Comparison of ENCODE assay signal across 19 cellular contexts in the genomic region with DNA sequence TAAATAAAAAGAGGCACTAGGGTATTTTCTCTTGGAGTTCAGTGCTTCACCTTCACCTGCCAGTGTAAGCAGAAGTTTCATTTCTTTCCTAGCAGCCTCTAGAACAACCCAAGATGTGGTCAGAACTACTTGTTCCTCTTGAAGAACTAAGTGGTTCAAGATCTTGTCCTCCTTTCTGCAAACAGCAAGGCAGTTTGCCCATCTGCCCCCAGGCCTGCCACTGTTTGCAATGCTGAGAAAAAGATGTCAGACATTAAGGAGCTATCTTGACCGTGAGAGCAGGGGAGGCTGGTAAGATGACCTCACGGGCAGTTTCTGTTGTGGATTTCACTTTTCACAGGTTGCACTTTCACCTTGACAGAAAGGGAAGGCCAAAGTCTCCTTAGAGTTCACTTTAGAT. TPM values are rescaled to one million over a fixed set of nuclear protein-coding genes. Genes with fewer than 3 reads are reported as not detected.
DNase-seq lines count a peak whose midpoint lies in the region; ATAC-seq, FAIRE-seq and TF ChIP-seq lines count a peak whose summit lies in the region.
"Had no signal": no experiment of that assay in that cellular context is flagged by ENCODE, and none has a peak within 500 bp of the region (broad histone marks: within the 10 kb centered on the region; RNA-seq: fewer than 3 reads in every experiment).

No MANE protein-coding gene starts in this region.

- no peaks in the 10 kb centered on the region for H3K4me1 ChIP-seq in upper lobe of right lung

- DNase-seq in upper lobe of right lung (no peak), urothelium cell line (ENCODE audit: low spot score) (no peak)
- DNase-seq in activated CD4-positive, CD25-positive, alpha-beta regulatory T cell treated with anti-CD3 and anti-CD28 coated beads, Interleukin-2, amount 50 U/mL, for 72 hours: no peak
- DNase-seq in stimulated activated naive CD4-positive, alpha-beta T cell treated with Interleukin-2 at 50 U/mL for 16 hours (lab: John Stamatoyannopoulos, UW): no peak
- DNase-seq: GF-D8; mesendoderm; NCI-H1436; nephron progenitor cell; NK-92 treated with Interleukin-12 subunit alpha and Interleukin-12 subunit beta, amount 100 ng/mL, for 24 hours had no signal

- no peaks in the 10 kb centered on the region for H3K36me3 ChIP-seq in upper lobe of right lung

- H3K27me3 ChIP-seq in upper lobe of right lung: no peaks in the 10 kb centered on the region
- H3K27me3 ChIP-seq: hepatocyte had no signal

- ATAC-seq in GM19023 (IDR thresholded peaks at IDR 0.05; ENCODE audit: unreplicated experiment) (peak; percentile 63), GM21515 (IDR thresholded peaks at IDR 0.05; ENCODE audit: unreplicated experiment) (peak; percentile 78), HG03175 (IDR thresholded peaks at IDR 0.05; ENCODE audit: unreplicated experiment) (peak; percentile 69), upper lobe of right lung (peak; percentile 74)
- ATAC-seq: activated naive CD4-positive, alpha-beta T cell treated with anti-CD3 and anti-CD28 coated beads, Interleukin-2, amount 50 U/mL, for 72 hours had no signal

- intact Hi-C loops in upper lobe of right lung (cut with DNase I): no loop called here

- no peak overlapping the region for H3K4me3 ChIP-seq in upper lobe of right lung
- H3K4me3 ChIP-seq: hepatocyte had no signal

- FAIRE-seq in urothelium cell line (lab: Jason Lieb, UNC): no peak
- FAIRE-seq: colon, D721Med, endometrium, keratinocyte, TTC549 had no signal

- H3K9me3 ChIP-seq in upper lobe of right lung: no peaks in the 10 kb centered on the region

- no peak for TF ChIP-seq CTCF in upper lobe of right lung (IDR thresholded peaks at IDR 0.05)

- no peak overlapping the region for H3K27ac ChIP-seq in upper lobe of right lung
- H3K27ac ChIP-seq: hepatocyte had no signal

RNA-seq across cellular contexts. Expression of gene KLF4, which starts 52.0 kb away (rescaled TPM):
- total RNA-seq in upper lobe of right lung: 143 TPM
